ENCODE assay signal across 7 cellular contexts in the genomic region with DNA sequence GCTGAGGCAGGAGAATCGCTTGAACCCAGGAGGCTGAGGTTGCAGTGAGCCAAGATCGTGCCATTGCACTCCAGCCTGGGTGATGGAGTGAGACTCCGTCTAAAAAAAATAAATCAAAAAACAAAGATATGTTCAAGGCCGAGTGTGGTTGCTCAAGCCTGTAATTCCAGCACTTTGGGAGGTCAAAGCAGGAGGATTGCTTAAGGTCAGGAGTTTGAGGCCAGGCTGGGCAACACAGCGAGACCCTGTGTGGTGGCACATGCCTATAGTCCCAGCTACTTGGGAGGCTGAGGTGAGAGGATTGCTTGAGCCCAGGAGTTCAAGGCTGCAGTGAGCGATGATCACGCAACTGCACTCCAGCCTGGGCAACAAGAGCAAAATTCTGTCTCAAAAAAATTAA. TPM values are rescaled to one million over a fixed set of nuclear protein-coding genes. Genes with fewer than 3 reads are reported as not detected.
A peak's percentile ranks its signal among the peaks of the same experiment; 100 is the strongest.
DNase-seq lines count a peak whose midpoint lies in the region; ATAC-seq and TF ChIP-seq lines count a peak whose summit lies in the region.
"Not testable (repeated sequence)": the region's sequence is repeated elsewhere in the genome, so short reads cannot be mapped to it uniquely, and the experiment has no call there.

No MANE protein-coding gene starts in this region.

- not testable (repeated sequence) for DNase-seq in DND-41; Jurkat, Clone E6-1 (ENCODE audit: low read depth, low spot score); endothelial cell (ENCODE audit: low spot score)
- DNase-seq in left kidney (ENCODE audit: low read depth, low spot score), result peak; percentile 12

- H3K9me2 ChIP-seq in SU-DHL-6 (replicated peaks; ENCODE audit: insufficient read depth, low read length), result not testable (repeated sequence)

- H2AFZ ChIP-seq in DND-41 (ENCODE audit: low read depth, low read length); parathyroid adenoma: not testable (repeated sequence)
- H2AFZ ChIP-seq in SU-DHL-6 (ENCODE audit: low read depth, low read length, severe bottlenecking), result peak overlapping the region; percentile 72

- H3K4me1 ChIP-seq in DND-41 (ENCODE audit: insufficient read depth, low read length), result peaks cover 27% of the 10 kb centered on the region
- H3K4me1 ChIP-seq in parathyroid adenoma, result peaks cover 12% of the 10 kb centered on the region

- peaks cover 18% of the 10 kb centered on the region for H3K4me1 Mint-ChIP-seq in activated naive CD8-positive, alpha-beta T cell (ENCODE audit: low read depth)
- not testable (repeated sequence) for H3K4me1 Mint-ChIP-seq in endothelial cell (ENCODE audit: unreplicated experiment)

- H3K79me2 ChIP-seq in DND-41 (ENCODE audit: insufficient read depth, low read length) (peaks cover 54% of the 10 kb centered on the region), SU-DHL-6 (ENCODE audit: insufficient read depth, low read length) (peaks cover 57% of the 10 kb centered on the region), parathyroid adenoma (peaks cover 28% of the 10 kb centered on the region)

- not testable (repeated sequence) for H3K27me3 Mint-ChIP-seq in activated naive CD8-positive, alpha-beta T cell; endothelial cell (ENCODE audit: unreplicated experiment)

- not testable (repeated sequence) for H3K9me3 ChIP-seq in DND-41 (ENCODE audit: insufficient read depth, low read length, severe bottlenecking); SU-DHL-6 (ENCODE audit: insufficient read depth, low read length); parathyroid adenoma (ENCODE audit: control insufficient read depth, low read length)

- H3K4me2 ChIP-seq in DND-41 (ENCODE audit: insufficient read depth, low read length) (peak overlapping the region; percentile 99), SU-DHL-6 (ENCODE audit: low read depth, low read length, poor library complexity, severe bottlenecking) (peak overlapping the region; percentile 97)
- not testable (repeated sequence) for H3K4me2 ChIP-seq in parathyroid adenoma (ENCODE audit: low read length)

- H3K4me3 Mint-ChIP-seq in activated naive CD8-positive, alpha-beta T cell, result peak overlapping the region; percentile 97
- peak overlapping the region; percentile 65 for H3K4me3 Mint-ChIP-seq in endothelial cell (ENCODE audit: unreplicated experiment)

- not testable (repeated sequence) for H3K9me3 Mint-ChIP-seq in activated naive CD8-positive, alpha-beta T cell (ENCODE audit: low read depth); endothelial cell (ENCODE audit: unreplicated experiment)

- H3K27ac ChIP-seq in DND-41 (ENCODE audit: low read length); SU-DHL-6 (ENCODE audit: low read depth, low read length): not testable (repeated sequence)
- peak overlapping the region; percentile 97 for H3K27ac ChIP-seq in parathyroid adenoma

- not testable (repeated sequence) for ATAC-seq in DND-41 (ENCODE audit: insufficient read depth, low read depth)

- TF ChIP-seq CTCF in DND-41 (IDR thresholded peaks at IDR 0.05; ENCODE audit: borderline replicate concordance, extremely low read depth, low read length, poor library complexity, severe bottlenecking); SU-DHL-6 (IDR thresholded peaks at IDR 0.05; ENCODE audit: insufficient read depth, low read length, poor library complexity, severe bottlenecking); endothelial cell (IDR thresholded peaks at IDR 0.05; ENCODE audit: unreplicated experiment); parathyroid adenoma (IDR thresholded peaks at IDR 0.05): not testable (repeated sequence)

- not testable (repeated sequence) for H3F3A ChIP-seq in SU-DHL-6 (ENCODE audit: insufficient read depth)

- H3K36me3 ChIP-seq in DND-41 (ENCODE audit: insufficient read depth, low read length); SU-DHL-6 (ENCODE audit: low read length); parathyroid adenoma (ENCODE audit: control insufficient read depth, insufficient read depth, low read length): not testable (repeated sequence)

- H3K9ac ChIP-seq in DND-41 (ENCODE audit: low read depth, low read length) (peak overlapping the region; percentile 74), SU-DHL-6 (ENCODE audit: low read length) (peak overlapping the region; percentile 74)
- not testable (repeated sequence) for H3K9ac ChIP-seq in parathyroid adenoma

- not testable (repeated sequence) for H3K27ac Mint-ChIP-seq in activated naive CD8-positive, alpha-beta T cell; endothelial cell (ENCODE audit: unreplicated experiment)

- peak overlapping the region; percentile 93 to 98; a peak in 2 of 4 replicates for H3K4me3 ChIP-seq in DND-41 (ENCODE audit: low read depth in 1 of 2, low read length in 2 of 2)
- peak overlapping the region; percentile 81 for H3K4me3 ChIP-seq in Jurkat, Clone E6-1 (ENCODE audit: low read length)
- peak overlapping the region; percentile 82 for H3K4me3 ChIP-seq in SU-DHL-6 (ENCODE audit: insufficient read depth, low read length, poor library complexity, severe bottlenecking)
- not testable (repeated sequence) for H3K4me3 ChIP-seq in parathyroid adenoma (ENCODE audit: low read depth, low read length)

- not testable (repeated sequence) for H4K20me1 ChIP-seq in DND-41 (ENCODE audit: insufficient read depth, low read length); SU-DHL-6 (ENCODE audit: low read depth, low read length)

- not testable (repeated sequence) for H3K36me3 Mint-ChIP-seq in activated naive CD8-positive, alpha-beta T cell; endothelial cell (ENCODE audit: low read depth, unreplicated experiment)

- not testable (repeated sequence) for H3K27me3 ChIP-seq in DND-41 (ENCODE audit: insufficient read depth, low read length, poor library complexity); SU-DHL-6 (ENCODE audit: low read length); parathyroid adenoma (ENCODE audit: control insufficient read depth, insufficient read depth, low read length)

RNA-seq across cellular contexts. Expression of a gene that starts 1.5 kb away (rescaled TPM):
- 15.3 TPM for polyA plus RNA-seq in Jurkat, Clone E6-1 (2012; ENCODE audit: insufficient read depth, insufficient read length)
- total RNA-seq in endothelial cell (ENCODE audit: unreplicated experiment), result 14.4 TPM

RNA-seq across cellular contexts. Expression of a gene that starts 11.4 kb away (rescaled TPM):
- 16.8 TPM for polyA plus RNA-seq in Jurkat, Clone E6-1 (2012; ENCODE audit: insufficient read depth, insufficient read length)
- 18.3 TPM for total RNA-seq in endothelial cell (ENCODE audit: unreplicated experiment)
